ENCODE assay signal across 1 cellular context in the genomic region with DNA sequence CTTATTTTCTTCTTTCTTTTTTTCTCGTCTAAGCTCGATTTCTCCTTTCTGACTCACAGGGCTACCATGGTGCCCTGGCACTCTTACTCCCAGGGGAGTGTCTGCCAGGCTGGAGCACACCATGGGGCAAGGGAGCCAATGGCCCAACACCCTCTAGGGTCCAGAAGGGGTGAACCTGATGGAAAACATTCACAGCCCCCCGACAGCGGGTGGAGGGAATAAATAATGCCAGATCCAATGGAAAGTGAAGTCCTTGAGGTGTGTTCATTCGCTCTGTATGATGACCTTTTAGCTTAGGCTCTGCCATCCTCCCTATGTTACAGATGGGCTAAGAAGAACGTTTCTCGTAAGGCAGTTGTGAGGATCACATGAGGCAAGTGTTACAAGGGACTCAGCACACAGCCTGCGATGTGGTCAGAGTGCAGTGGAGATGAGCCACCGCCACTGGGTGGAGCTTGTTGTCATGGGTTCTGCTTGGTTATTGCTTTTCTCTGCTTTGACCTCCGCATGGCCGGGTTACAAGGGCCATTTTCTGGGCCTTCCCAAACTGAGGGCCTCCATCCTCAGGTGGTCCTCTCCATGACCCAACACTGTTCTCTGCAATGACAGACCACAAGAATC.
A peak's percentile ranks its signal among the peaks of the same experiment; 100 is the strongest.
TF ChIP-seq lines count a peak whose summit lies in the region.

No MANE protein-coding gene starts in this region.

TF ChIP-seq in GM12878, 131 proteins besides CTCF, POLR2A, EP300 and RAD21 (continued from another document and continues in another):
- TF ChIP-seq, protein P1, sequence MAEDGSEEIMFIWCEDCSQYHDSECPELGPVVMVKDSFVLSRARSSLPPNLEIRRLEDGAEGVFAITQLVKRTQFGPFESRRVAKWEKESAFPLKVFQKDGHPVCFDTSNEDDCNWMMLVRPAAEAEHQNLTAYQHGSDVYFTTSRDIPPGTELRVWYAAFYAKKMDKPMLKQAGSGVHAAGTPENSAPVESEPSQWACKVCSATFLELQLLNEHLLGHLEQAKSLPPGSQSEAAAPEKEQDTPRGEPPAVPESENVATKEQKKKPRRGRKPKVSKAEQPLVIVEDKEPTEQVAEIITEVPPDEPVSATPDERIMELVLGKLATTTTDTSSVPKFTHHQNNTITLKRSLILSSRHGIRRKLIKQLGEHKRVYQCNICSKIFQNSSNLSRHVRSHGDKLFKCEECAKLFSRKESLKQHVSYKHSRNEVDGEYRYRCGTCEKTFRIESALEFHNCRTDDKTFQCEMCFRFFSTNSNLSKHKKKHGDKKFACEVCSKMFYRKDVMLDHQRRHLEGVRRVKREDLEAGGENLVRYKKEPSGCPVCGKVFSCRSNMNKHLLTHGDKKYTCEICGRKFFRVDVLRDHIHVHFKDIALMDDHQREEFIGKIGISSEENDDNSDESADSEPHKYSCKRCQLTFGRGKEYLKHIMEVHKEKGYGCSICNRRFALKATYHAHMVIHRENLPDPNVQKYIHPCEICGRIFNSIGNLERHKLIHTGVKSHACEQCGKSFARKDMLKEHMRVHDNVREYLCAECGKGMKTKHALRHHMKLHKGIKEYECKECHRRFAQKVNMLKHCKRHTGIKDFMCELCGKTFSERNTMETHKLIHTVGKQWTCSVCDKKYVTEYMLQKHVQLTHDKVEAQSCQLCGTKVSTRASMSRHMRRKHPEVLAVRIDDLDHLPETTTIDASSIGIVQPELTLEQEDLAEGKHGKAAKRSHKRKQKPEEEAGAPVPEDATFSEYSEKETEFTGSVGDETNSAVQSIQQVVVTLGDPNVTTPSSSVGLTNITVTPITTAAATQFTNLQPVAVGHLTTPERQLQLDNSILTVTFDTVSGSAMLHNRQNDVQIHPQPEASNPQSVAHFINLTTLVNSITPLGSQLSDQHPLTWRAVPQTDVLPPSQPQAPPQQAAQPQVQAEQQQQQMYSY (CRISPR knock-in tag; IDR thresholded peaks at IDR 0.05): no peak
- TF ChIP-seq KLF5 (IDR thresholded peaks at IDR 0.05; ENCODE audit: partially characterized antibody) (peak; percentile 79), POU2F2 (IDR thresholded peaks at IDR 0.05; ENCODE audit: borderline replicate concordance, low read depth, low read length) (0 out of 3 replicates have a peak, but pooled peaks have one; percentile 63), IKZF1 (conservative IDR thresholded peaks at IDR 0.05) (peak; percentile 86), TCF7 (IDR thresholded peaks at IDR 0.05; ENCODE audit: borderline replicate concordance) (no peak), BMI1 (IDR thresholded peaks at IDR 0.05; ENCODE audit: borderline replicate concordance) (peak; percentile 58; the same call in 1 of the 2 replicates), ZNF274 (IDR thresholded peaks at IDR 0.05; ENCODE audit: insufficient read depth, insufficient read length) (no peak), SRF (IDR thresholded peaks at IDR 0.05; ENCODE audit: low read depth in 2 of 2, low read length in 2 of 2) (no peak), CBX3 (IDR thresholded peaks at IDR 0.05; ENCODE audit: borderline replicate concordance, low read depth) (no peak), ETV6 (conservative IDR thresholded peaks at IDR 0.05 in 1 of 2, IDR thresholded peaks at IDR 0.05 in 1 of 2; ENCODE audit: borderline replicate concordance in 1 of 2, low read depth in 1 of 2) (no peak; a peak in 1 of 4 replicates), GATAD2B (conservative IDR thresholded peaks at IDR 0.05; ENCODE audit: low read depth) (peak; percentile 88; the same call in 1 of the 2 replicates), NR2F1 (conservative IDR thresholded peaks at IDR 0.05) (peak; percentile 87), PML (IDR thresholded peaks at IDR 0.05; ENCODE audit: low read length) (no peak), RFX5 (IDR thresholded peaks at IDR 0.05; ENCODE audit: low read depth, low read length) (no peak), CHD2 (IDR thresholded peaks at IDR 0.05; ENCODE audit: borderline replicate concordance, low read depth, low read length) (no peak; the same call in none of the 2 replicates), RCOR1 (conservative IDR thresholded peaks at IDR 0.05; ENCODE audit: low read depth, low read length) (no peak; the same call in 1 of the 2 replicates), TCF12 (IDR thresholded peaks at IDR 0.05; ENCODE audit: low read depth, low read length) (0 out of 2 replicates have a peak, but pooled peaks have one; percentile 14), NBN (IDR thresholded peaks at IDR 0.05) (peak; percentile 87), MTA3 (IDR thresholded peaks at IDR 0.05; ENCODE audit: borderline replicate concordance, low read length) (no peak), TAF1 (IDR thresholded peaks at IDR 0.05; ENCODE audit: borderline replicate concordance, low read depth, low read length) (no peak), ATF7 (IDR thresholded peaks at IDR 0.05; ENCODE audit: low read depth) (peak; percentile 83), WRNIP1 (IDR thresholded peaks at IDR 0.05; ENCODE audit: borderline replicate concordance, low read depth, low read length) (no peak), RELA (IDR thresholded peaks at IDR 0.05; ENCODE audit: borderline replicate concordance, partially characterized antibody) (no peak), ZBED1 (IDR thresholded peaks at IDR 0.05; ENCODE audit: borderline replicate concordance) (no peak), IRF4 (IDR thresholded peaks at IDR 0.05; ENCODE audit: low read depth, low read length) (peak; percentile 19; the same call in 1 of the 2 replicates), TARDBP (IDR thresholded peaks at IDR 0.05; ENCODE audit: borderline replicate concordance) (no peak), SMAD5 (IDR thresholded peaks at IDR 0.05; ENCODE audit: low read depth) (0 out of 2 replicates have a peak, but pooled peaks have one; percentile 8), BCL11A (IDR thresholded peaks at IDR 0.05; ENCODE audit: low read depth, low read length) (no peak; the same call in none of the 2 replicates), SREBF1 (IDR thresholded peaks at IDR 0.05; ENCODE audit: low read length) (no peak), JUNB (IDR thresholded peaks at IDR 0.05) (no peak), SMARCA5 (IDR thresholded peaks at IDR 0.05) (no peak; the same call in 1 of the 2 replicates), NR2C1 (IDR thresholded peaks at IDR 0.05) (peak; percentile 61)
- TF ChIP-seq, protein P2, sequence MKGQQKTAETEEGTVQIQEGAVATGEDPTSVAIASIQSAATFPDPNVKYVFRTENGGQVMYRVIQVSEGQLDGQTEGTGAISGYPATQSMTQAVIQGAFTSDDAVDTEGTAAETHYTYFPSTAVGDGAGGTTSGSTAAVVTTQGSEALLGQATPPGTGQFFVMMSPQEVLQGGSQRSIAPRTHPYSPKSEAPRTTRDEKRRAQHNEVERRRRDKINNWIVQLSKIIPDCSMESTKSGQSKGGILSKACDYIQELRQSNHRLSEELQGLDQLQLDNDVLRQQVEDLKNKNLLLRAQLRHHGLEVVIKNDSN (IDR thresholded peaks at IDR 0.05; ENCODE audit: borderline replicate concordance, extremely low read length, insufficient read depth, low read depth, low read length): peak; percentile 58
- TF ChIP-seq, protein P3, sequence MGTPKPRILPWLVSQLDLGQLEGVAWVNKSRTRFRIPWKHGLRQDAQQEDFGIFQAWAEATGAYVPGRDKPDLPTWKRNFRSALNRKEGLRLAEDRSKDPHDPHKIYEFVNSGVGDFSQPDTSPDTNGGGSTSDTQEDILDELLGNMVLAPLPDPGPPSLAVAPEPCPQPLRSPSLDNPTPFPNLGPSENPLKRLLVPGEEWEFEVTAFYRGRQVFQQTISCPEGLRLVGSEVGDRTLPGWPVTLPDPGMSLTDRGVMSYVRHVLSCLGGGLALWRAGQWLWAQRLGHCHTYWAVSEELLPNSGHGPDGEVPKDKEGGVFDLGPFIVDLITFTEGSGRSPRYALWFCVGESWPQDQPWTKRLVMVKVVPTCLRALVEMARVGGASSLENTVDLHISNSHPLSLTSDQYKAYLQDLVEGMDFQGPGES (IDR thresholded peaks at IDR 0.05): no peak
- TF ChIP-seq, protein P4, sequence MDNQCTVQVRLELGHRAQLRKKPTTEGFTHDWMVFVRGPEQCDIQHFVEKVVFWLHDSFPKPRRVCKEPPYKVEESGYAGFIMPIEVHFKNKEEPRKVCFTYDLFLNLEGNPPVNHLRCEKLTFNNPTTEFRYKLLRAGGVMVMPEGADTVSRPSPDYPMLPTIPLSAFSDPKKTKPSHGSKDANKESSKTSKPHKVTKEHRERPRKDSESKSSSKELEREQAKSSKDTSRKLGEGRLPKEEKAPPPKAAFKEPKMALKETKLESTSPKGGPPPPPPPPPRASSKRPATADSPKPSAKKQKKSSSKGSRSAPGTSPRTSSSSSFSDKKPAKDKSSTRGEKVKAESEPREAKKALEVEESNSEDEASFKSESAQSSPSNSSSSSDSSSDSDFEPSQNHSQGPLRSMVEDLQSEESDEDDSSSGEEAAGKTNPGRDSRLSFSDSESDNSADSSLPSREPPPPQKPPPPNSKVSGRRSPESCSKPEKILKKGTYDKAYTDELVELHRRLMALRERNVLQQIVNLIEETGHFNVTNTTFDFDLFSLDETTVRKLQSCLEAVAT (IDR thresholded peaks at IDR 0.05): 0 out of 2 replicates have a peak, but pooled peaks have one; percentile 69
- TF ChIP-seq, protein P5, sequence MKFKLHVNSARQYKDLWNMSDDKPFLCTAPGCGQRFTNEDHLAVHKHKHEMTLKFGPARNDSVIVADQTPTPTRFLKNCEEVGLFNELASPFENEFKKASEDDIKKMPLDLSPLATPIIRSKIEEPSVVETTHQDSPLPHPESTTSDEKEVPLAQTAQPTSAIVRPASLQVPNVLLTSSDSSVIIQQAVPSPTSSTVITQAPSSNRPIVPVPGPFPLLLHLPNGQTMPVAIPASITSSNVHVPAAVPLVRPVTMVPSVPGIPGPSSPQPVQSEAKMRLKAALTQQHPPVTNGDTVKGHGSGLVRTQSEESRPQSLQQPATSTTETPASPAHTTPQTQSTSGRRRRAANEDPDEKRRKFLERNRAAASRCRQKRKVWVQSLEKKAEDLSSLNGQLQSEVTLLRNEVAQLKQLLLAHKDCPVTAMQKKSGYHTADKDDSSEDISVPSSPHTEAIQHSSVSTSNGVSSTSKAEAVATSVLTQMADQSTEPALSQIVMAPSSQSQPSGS (IDR thresholded peaks at IDR 0.05; ENCODE audit: low read length): no peak
- TF ChIP-seq, protein P6, sequence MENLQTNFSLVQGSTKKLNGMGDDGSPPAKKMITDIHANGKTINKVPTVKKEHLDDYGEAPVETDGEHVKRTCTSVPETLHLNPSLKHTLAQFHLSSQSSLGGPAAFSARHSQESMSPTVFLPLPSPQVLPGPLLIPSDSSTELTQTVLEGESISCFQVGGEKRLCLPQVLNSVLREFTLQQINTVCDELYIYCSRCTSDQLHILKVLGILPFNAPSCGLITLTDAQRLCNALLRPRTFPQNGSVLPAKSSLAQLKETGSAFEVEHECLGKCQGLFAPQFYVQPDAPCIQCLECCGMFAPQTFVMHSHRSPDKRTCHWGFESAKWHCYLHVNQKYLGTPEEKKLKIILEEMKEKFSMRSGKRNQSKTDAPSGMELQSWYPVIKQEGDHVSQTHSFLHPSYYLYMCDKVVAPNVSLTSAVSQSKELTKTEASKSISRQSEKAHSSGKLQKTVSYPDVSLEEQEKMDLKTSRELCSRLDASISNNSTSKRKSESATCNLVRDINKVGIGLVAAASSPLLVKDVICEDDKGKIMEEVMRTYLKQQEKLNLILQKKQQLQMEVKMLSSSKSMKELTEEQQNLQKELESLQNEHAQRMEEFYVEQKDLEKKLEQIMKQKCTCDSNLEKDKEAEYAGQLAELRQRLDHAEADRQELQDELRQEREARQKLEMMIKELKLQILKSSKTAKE (IDR thresholded peaks at IDR 0.05; ENCODE audit: low read depth, poor library complexity, severe bottlenecking): peak; percentile 51
- TF ChIP-seq, protein P7, sequence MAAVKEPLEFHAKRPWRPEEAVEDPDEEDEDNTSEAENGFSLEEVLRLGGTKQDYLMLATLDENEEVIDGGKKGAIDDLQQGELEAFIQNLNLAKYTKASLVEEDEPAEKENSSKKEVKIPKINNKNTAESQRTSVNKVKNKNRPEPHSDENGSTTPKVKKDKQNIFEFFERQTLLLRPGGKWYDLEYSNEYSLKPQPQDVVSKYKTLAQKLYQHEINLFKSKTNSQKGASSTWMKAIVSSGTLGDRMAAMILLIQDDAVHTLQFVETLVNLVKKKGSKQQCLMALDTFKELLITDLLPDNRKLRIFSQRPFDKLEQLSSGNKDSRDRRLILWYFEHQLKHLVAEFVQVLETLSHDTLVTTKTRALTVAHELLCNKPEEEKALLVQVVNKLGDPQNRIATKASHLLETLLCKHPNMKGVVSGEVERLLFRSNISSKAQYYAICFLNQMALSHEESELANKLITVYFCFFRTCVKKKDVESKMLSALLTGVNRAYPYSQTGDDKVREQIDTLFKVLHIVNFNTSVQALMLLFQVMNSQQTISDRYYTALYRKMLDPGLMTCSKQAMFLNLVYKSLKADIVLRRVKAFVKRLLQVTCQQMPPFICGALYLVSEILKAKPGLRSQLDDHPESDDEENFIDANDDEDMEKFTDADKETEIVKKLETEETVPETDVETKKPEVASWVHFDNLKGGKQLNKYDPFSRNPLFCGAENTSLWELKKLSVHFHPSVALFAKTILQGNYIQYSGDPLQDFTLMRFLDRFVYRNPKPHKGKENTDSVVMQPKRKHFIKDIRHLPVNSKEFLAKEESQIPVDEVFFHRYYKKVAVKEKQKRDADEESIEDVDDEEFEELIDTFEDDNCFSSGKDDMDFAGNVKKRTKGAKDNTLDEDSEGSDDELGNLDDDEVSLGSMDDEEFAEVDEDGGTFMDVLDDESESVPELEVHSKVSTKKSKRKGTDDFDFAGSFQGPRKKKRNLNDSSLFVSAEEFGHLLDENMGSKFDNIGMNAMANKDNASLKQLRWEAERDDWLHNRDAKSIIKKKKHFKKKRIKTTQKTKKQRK (IDR thresholded peaks at IDR 0.05; ENCODE audit: low read depth, low read length): no peak
- TF ChIP-seq, protein P8, sequence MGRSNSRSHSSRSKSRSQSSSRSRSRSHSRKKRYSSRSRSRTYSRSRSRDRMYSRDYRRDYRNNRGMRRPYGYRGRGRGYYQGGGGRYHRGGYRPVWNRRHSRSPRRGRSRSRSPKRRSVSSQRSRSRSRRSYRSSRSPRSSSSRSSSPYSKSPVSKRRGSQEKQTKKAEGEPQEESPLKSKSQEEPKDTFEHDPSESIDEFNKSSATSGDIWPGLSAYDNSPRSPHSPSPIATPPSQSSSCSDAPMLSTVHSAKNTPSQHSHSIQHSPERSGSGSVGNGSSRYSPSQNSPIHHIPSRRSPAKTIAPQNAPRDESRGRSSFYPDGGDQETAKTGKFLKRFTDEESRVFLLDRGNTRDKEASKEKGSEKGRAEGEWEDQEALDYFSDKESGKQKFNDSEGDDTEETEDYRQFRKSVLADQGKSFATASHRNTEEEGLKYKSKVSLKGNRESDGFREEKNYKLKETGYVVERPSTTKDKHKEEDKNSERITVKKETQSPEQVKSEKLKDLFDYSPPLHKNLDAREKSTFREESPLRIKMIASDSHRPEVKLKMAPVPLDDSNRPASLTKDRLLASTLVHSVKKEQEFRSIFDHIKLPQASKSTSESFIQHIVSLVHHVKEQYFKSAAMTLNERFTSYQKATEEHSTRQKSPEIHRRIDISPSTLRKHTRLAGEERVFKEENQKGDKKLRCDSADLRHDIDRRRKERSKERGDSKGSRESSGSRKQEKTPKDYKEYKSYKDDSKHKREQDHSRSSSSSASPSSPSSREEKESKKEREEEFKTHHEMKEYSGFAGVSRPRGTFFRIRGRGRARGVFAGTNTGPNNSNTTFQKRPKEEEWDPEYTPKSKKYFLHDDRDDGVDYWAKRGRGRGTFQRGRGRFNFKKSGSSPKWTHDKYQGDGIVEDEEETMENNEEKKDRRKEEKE (IDR thresholded peaks at IDR 0.05): no peak
